In genomic region chr3:15387735-15388134, GRCh38 we compare ENCODE assay signal across 21 cellular contexts. TPM values are rescaled to one million over a fixed set of nuclear protein-coding genes. Genes with fewer than 3 reads are reported as not detected.
DNase-seq lines count a peak whose midpoint lies in the region; TF ChIP-seq lines count a peak whose summit lies in the region.
"Had no signal": no experiment of that assay in that cellular context is flagged by ENCODE, and none has a peak within 500 bp of the region (broad histone marks: within the 10 kb centered on the region; RNA-seq: fewer than 3 reads in every experiment).

No MANE protein-coding gene starts in this region.

- H3K9ac ChIP-seq in GM23248 (no peak overlapping the region), subcutaneous abdominal adipose tissue (ENCODE audit: low read length in 5 of 5) (no peak overlapping the region)

- H3K36me3 Mint-ChIP-seq in osteocyte (ENCODE audit: unreplicated experiment) = no peaks in the 10 kb centered on the region
- no peaks in the 10 kb centered on the region for H3K36me3 Mint-ChIP-seq in activated naive CD4-positive, alpha-beta T cell treated with anti-CD3 and anti-CD28 coated beads for 36 hours (ENCODE audit: low read depth)
- H3K36me3 Mint-ChIP-seq: CD8-positive, alpha-beta T cell; naive thymus-derived CD8-positive, alpha-beta T cell had no signal

- no peaks in the 10 kb centered on the region for H3K27me3 Mint-ChIP-seq in osteocyte (ENCODE audit: unreplicated experiment)
- H3K27me3 Mint-ChIP-seq in activated naive CD4-positive, alpha-beta T cell treated with anti-CD3 and anti-CD28 coated beads for 36 hours (ENCODE audit: low read depth) = no peaks in the 10 kb centered on the region
- H3K27me3 Mint-ChIP-seq: brain; effector memory CD8-positive, alpha-beta T cell; naive thymus-derived CD8-positive, alpha-beta T cell had no signal

- no peak for TF ChIP-seq CTCF in osteocyte (IDR thresholded peaks at IDR 0.05)

- H3K4me3 Mint-ChIP-seq in osteocyte (ENCODE audit: unreplicated experiment) = no peak overlapping the region
- no peak overlapping the region for H3K4me3 Mint-ChIP-seq in activated naive CD4-positive, alpha-beta T cell treated with anti-CD3 and anti-CD28 coated beads for 36 hours
- H3K4me3 Mint-ChIP-seq: activated naive CD8-positive, alpha-beta T cell treated with anti-CD3 and anti-CD28 coated beads, Interleukin-2, amount 10 ng/mL, durations not matched to agents 7 days and 5 days; CD8-positive, alpha-beta T cell; effector memory CD8-positive, alpha-beta T cell; naive thymus-derived CD8-positive, alpha-beta T cell; T-helper 1 cell treated with Interleukin-12 subunit alpha and Interleukin-12 subunit beta and Interleukin-4 antibody, amounts not matched to agents 30 μg/mL and 1 μg/mL, for 36 hours had no signal

- no peaks in the 10 kb centered on the region for H3K9me3 Mint-ChIP-seq in osteocyte (ENCODE audit: unreplicated experiment)
- H3K9me3 Mint-ChIP-seq in activated naive CD4-positive, alpha-beta T cell treated with anti-CD3 and anti-CD28 coated beads for 36 hours = peaks cover 6% of the 10 kb centered on the region
- H3K9me3 Mint-ChIP-seq: effector memory CD8-positive, alpha-beta T cell; T-helper 1 cell treated with Interleukin-12 subunit alpha and Interleukin-12 subunit beta and Interleukin-4 antibody, amounts not matched to agents 30 μg/mL and 1 μg/mL, for 36 hours had no signal

- H3K27me3 ChIP-seq in GM23248 (replicated peaks; ENCODE audit: insufficient read depth) (no peaks in the 10 kb centered on the region), subcutaneous abdominal adipose tissue (ENCODE audit: control insufficient read depth in 5 of 5, insufficient read depth in 4 of 5, low read length in 5 of 5) (no peaks in the 10 kb centered on the region)
- H3K27me3 ChIP-seq: esophagus squamous epithelium, gastrocnemius medialis, ovary, uterus had no signal

- H3K27ac ChIP-seq in GM23248 (no peak overlapping the region), subcutaneous abdominal adipose tissue (ENCODE audit: low read depth, low read length) (peak overlapping the region; percentile 46)
- H3K27ac ChIP-seq: esophagus squamous epithelium, gastrocnemius medialis, ovary had no signal

- H3K9me2 ChIP-seq in GM23248 (ENCODE audit: insufficient read depth) = no peaks in the 10 kb centered on the region

- H3F3A ChIP-seq in GM23248 (ENCODE audit: insufficient read depth) = 0 out of 2 replicates have a peak, but pooled peaks cover 7% of the 10 kb centered on the region

- H3K4me1 Mint-ChIP-seq in osteocyte (ENCODE audit: unreplicated experiment) = peaks cover 5% of the 10 kb centered on the region
- no peaks in the 10 kb centered on the region for H3K4me1 Mint-ChIP-seq in activated naive CD4-positive, alpha-beta T cell treated with anti-CD3 and anti-CD28 coated beads for 36 hours (ENCODE audit: low read depth)
- H3K4me1 Mint-ChIP-seq: brain had no signal

- intact Hi-C loops in activated naive CD4-positive, alpha-beta T cell treated with anti-CD3 and anti-CD28 coated beads for 36 hours (cut with micrococcal nuclease) = no loop called here

- H3K9me3 ChIP-seq in GM23248 (ENCODE audit: low read depth) = no peaks in the 10 kb centered on the region
- peaks cover 4 to 11% (median 5%) of the 10 kb centered on the region in 5 donors for H3K9me3 ChIP-seq in subcutaneous abdominal adipose tissue (ENCODE audit: control insufficient read depth in 5 of 5, low read length in 5 of 5)
- H3K9me3 ChIP-seq: gastrocnemius medialis had no signal

- H3K79me2 ChIP-seq in GM23248 (ENCODE audit: insufficient read depth) = no peaks in the 10 kb centered on the region

- CTCF ChIA-PET in activated naive CD4-positive, alpha-beta T cell treated with anti-CD3 and anti-CD28 coated beads for 36 hours (lab: Charles Lee) = interaction anchor here (0.6 to 1.7 kb wide), 4 partner anchors 8 to 122 kb away, joined by 3 to 7 read pairs (median 4); no protein-coding TSS in a partner anchor

- peaks cover 26% of the 10 kb centered on the region for H3K4me1 ChIP-seq in GM23248 (ENCODE audit: insufficient read depth)
- H3K4me1 ChIP-seq in subcutaneous abdominal adipose tissue (ENCODE audit: control insufficient read depth in 5 of 5, insufficient read depth in 5 of 5, low read length in 5 of 5) = peaks cover 0 to 32% (median 16%) of the 10 kb centered on the region in 5 donors
- H3K4me1 ChIP-seq: esophagus squamous epithelium, uterus had no signal

- H3K36me3 ChIP-seq in GM23248 (ENCODE audit: low read depth) = no peaks in the 10 kb centered on the region
- H3K36me3 ChIP-seq in subcutaneous abdominal adipose tissue (ENCODE audit: control insufficient read depth in 5 of 5, insufficient read depth in 5 of 5, low read length in 5 of 5) = no peaks in the 10 kb centered on the region
- H3K36me3 ChIP-seq: esophagus squamous epithelium, gastrocnemius medialis, ovary, uterus had no signal

- in situ Hi-C loops in GM23248 (cut with MboI) = loop anchor here (10.0 kb wide), 1 partner anchor 123 kb away; no protein-coding TSS in a partner anchor

- H2AFZ ChIP-seq in GM23248 = no peak overlapping the region

- H3K4me3 ChIP-seq in GM23248 (no peak overlapping the region), subcutaneous abdominal adipose tissue (ENCODE audit: low read depth in 1 of 5, low read length in 5 of 5) (no peak overlapping the region)
- H3K4me3 ChIP-seq: esophagus squamous epithelium, gastrocnemius medialis, ovary, uterus had no signal

- H3K4me2 ChIP-seq in GM23248 (ENCODE audit: unreplicated experiment) = peak overlapping the region; percentile 0

- no peak overlapping the region for H3K27ac Mint-ChIP-seq in osteocyte (ENCODE audit: unreplicated experiment)
- no peak overlapping the region for H3K27ac Mint-ChIP-seq in activated naive CD4-positive, alpha-beta T cell treated with anti-CD3 and anti-CD28 coated beads for 36 hours
- H3K27ac Mint-ChIP-seq: activated naive CD8-positive, alpha-beta T cell treated with anti-CD3 and anti-CD28 coated beads, Interleukin-2, amount 10 ng/mL, durations not matched to agents 7 days and 5 days; CD8-positive, alpha-beta T cell; T-helper 1 cell treated with Interleukin-12 subunit alpha and Interleukin-12 subunit beta and Interleukin-4 antibody, amounts not matched to agents 30 μg/mL and 1 μg/mL, for 36 hours had no signal

- H4K20me1 ChIP-seq in GM23248 (ENCODE audit: insufficient read depth) = no peaks in the 10 kb centered on the region

- 73 to 81% methylated on average over 3 of the region's 3 CpGs for whole genome bisulfite sequencing in GM23248 (ENCODE audit: low coverage in 1 of 2, low lambda C conversion rate in 2 of 2, missing lambda C conversion rate in 2 of 2), 2 experiments

- no peak for DNase-seq in GM23248
- peak; percentile 18 for DNase-seq in RPMI8226
- peak; percentile 60 for DNase-seq in kidney tubule cell (ENCODE audit: low spot score)
- no peak for DNase-seq in NCI-H2171 treated with DMSO at 0.1 percent for 48 hours (lab: John Stamatoyannopoulos, UW)
- DNase-seq in osteocyte (ENCODE audit: extremely low spot score, unreplicated experiment) = no peak
- no peak for DNase-seq in activated naive CD4-positive, alpha-beta T cell treated with anti-CD3 and anti-CD28 coated beads for 36 hours
- DNase-seq: activated naive CD8-positive, alpha-beta T cell treated with anti-CD3 and anti-CD28 coated beads, Interleukin-2, amount 10 ng/mL, durations not matched to agents 7 days and 5 days; CD8-positive, alpha-beta T cell; effector memory CD8-positive, alpha-beta T cell; esophagus squamous epithelium; gastrocnemius medialis; hypothalamus; mesendoderm; naive thymus-derived CD8-positive, alpha-beta T cell; NCI-H1048; NCI-H187 treated with DMSO at 0.1 percent for 48 hours; ovary; uterus had no signal

RNA-seq across cellular contexts. Expression of gene METTL6, which starts 39.6 kb away (rescaled TPM):
- total RNA-seq in GM23248 (2014; rRNA removed; shearing (Covaris generic)) = 24.2 and 30.9 TPM in 2 replicates
- polyA plus RNA-seq in GM23248 (2016; fragmentation: Nextera tagmentation; extraction: Ambion mirVana) = 20.8 and 21.6 TPM in 2 replicates
- total RNA-seq in osteocyte = 20.5 and 23.9 TPM in 2 replicates
- 10 to 100 TPM; 12.5 to 14.0 TPM for total RNA-seq in activated naive CD4-positive, alpha-beta T cell treated with anti-CD3 and anti-CD28 coated beads for 36 hours

RNA-seq across cellular contexts. Expression of gene EAF1, which starts 39.7 kb away (rescaled TPM):
- total RNA-seq in GM23248 (2014; rRNA removed; shearing (Covaris generic)) = 16.9 and 20.9 TPM in 2 replicates
- polyA plus RNA-seq in GM23248 (2016; fragmentation: Nextera tagmentation; extraction: Ambion mirVana) = 7.1 and 7.2 TPM in 2 replicates
- 16.0 and 17.8 TPM in 2 replicates for total RNA-seq in osteocyte
- total RNA-seq in activated naive CD4-positive, alpha-beta T cell treated with anti-CD3 and anti-CD28 coated beads for 36 hours = 10 to 100 TPM; 19.5 to 20.6 TPM

RNA-seq across cellular contexts. Expression of gene SH3BP5, which starts 55.3 kb away (rescaled TPM):
- total RNA-seq in GM23248 (2014; rRNA removed; shearing (Covaris generic)) = 39.2 and 69.2 TPM in 2 replicates
- 35.9 and 37.8 TPM in 2 replicates for polyA plus RNA-seq in GM23248 (2016; fragmentation: Nextera tagmentation; extraction: Ambion mirVana)
- 4.5 and 5.9 TPM in 2 replicates for total RNA-seq in osteocyte
- total RNA-seq in activated naive CD4-positive, alpha-beta T cell treated with anti-CD3 and anti-CD28 coated beads for 36 hours = 1 to 10 TPM; 7.9 to 9.0 TPM

Comparison
In these comparisons a context has a peak if more than half of its experiments do, and no peak if none do; other contexts are left out.
1. DNase-seq: peak in RPMI8226 (single experiment) and kidney tubule cell (single experiment); none in GM23248 (single experiment), NCI-H2171 treated with DMSO at 0.1 percent for 48 hours (single experiment), osteocyte (single experiment) and activated naive CD4-positive, alpha-beta T cell treated with anti-CD3 and anti-CD28 coated beads for 36 hours (single experiment).